In the genomic region with DNA sequence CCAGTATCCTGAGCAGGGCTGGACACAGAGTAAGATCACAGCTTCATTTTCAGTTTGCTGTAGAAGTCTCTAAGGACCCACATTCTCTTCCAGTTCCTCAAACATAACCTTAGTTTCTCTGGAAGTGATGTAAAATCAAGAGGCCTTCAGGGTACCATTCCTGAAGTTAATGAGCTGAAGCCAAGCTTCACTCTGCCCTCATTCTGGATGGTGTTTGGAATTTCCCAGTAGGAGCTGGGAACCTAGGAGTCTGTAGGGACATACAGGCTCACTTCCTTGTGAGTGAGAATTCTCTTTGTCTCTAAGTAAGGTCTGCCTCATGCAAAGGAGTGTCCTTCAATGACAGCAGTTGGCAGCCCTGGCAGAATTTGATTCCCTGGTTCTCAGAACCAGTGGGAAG, we compare ENCODE assay signal across 16 cellular contexts.
A peak's percentile ranks its signal among the peaks of the same experiment; 100 is the strongest.
DNase-seq lines count a peak whose midpoint lies in the region; FAIRE-seq and TF ChIP-seq lines count a peak whose summit lies in the region.
"Had no signal": no experiment of that assay in that cellular context is flagged by ENCODE, and none has a peak within 500 bp of the region (broad histone marks: within the 10 kb centered on the region; RNA-seq: fewer than 3 reads in every experiment).

No MANE protein-coding gene starts in this region.

- peak; percentile 27 for DNase-seq in Caki2 (ENCODE audit: low read depth)
- DNase-seq in epithelial cell of proximal tubule (ENCODE audit: low read depth): peak; percentile 61
- peak; percentile 90 for DNase-seq in kidney tubule cell (ENCODE audit: low spot score)
- DNase-seq in urothelium cell line (ENCODE audit: low spot score): no peak
- no peak for DNase-seq in activated naive CD4-positive, alpha-beta T cell treated with anti-CD3 and anti-CD28 coated beads, Interleukin-2, amount 50 U/mL, for 16 hours
- no peak for DNase-seq in COR-L47 (lab: John Stamatoyannopoulos, UW)
- DNase-seq in GM13976 (ENCODE audit: low spot score): no peak
- DNase-seq: 8988T; CD4-positive, CD25-positive, alpha-beta regulatory T cell; DMS79; KG1 had no signal

- TF ChIP-seq CTCF in epithelial cell of proximal tubule (conservative IDR thresholded peaks at IDR 0.05; ENCODE audit: low read depth, low read length) (no peak), GM13976 (IDR thresholded peaks at IDR 0.05; ENCODE audit: borderline replicate concordance, control extremely low read depth, extremely low read depth, insufficient read depth, missing control alignments) (no peak)

- FAIRE-seq in urothelium cell line (lab: Jason Lieb, UNC): peak; percentile 37
- FAIRE-seq: G401.6, GM12891, H1 had no signal

- in situ Hi-C loops in Caki2 (cut with HindIII; ENCODE audit: low pct_unique_long_range_greater_than_20kb, low sequenced_read_pairs): no loop called here
- in situ Hi-C loops in GM13976 (cut with MboI; ENCODE audit: low sequenced_read_pairs, unreplicated experiment): no loop called here

- H3K4me3 ChIP-seq in epithelial cell of proximal tubule (ENCODE audit: low read depth, low read length): no peak overlapping the region
- H3K4me3 ChIP-seq: BLaER1 treated with 17β-estradiol and CSF1 and Interleukin-3, amounts not matched to agents 10 nM and 100 nM; HAP-1 had no signal

Comparison
In these comparisons a context has a peak if more than half of its experiments do, and no peak if none do; other contexts are left out.
1. DNase-seq: peak in Caki2 (single experiment), epithelial cell of proximal tubule (single experiment) and kidney tubule cell (single experiment); none in urothelium cell line (single experiment), activated naive CD4-positive, alpha-beta T cell treated with anti-CD3 and anti-CD28 coated beads, Interleukin-2, amount 50 U/mL, for 16 hours (single experiment), COR-L47 (single experiment) and GM13976 (single experiment).